Comparison of ENCODE assay signal across 8 cellular contexts in genomic region chr3:18111702-18112311, GRCh38.
DNase-seq lines count a peak whose midpoint lies in the region; ATAC-seq and TF ChIP-seq lines count a peak whose summit lies in the region.

No MANE protein-coding gene starts in this region.

- no peaks in the 10 kb centered on the region for H3K27me3 Mint-ChIP-seq in T-helper 2 cell treated with Interferon-gamma antibody and Interleukin-4, amounts not matched to agents 5 μg/mL and 100 μg/mL, for 36 hours (ENCODE audit: low read depth)
- H3K27me3 Mint-ChIP-seq in nephron (ENCODE audit: low read depth), result no peaks in the 10 kb centered on the region

- H3K36me3 Mint-ChIP-seq in T-helper 2 cell treated with Interferon-gamma antibody and Interleukin-4, amounts not matched to agents 5 μg/mL and 100 μg/mL, for 36 hours (ENCODE audit: low read depth), result no peaks in the 10 kb centered on the region
- no peaks in the 10 kb centered on the region for H3K36me3 Mint-ChIP-seq in nephron (ENCODE audit: low read depth)

- intact Hi-C loops in vagina (cut with DNase I), result no loop called here

- DNase-seq in NCI-H2107 treated with DMSO at 0.1 percent for 48 hours (lab: John Stamatoyannopoulos, UW; ENCODE audit: unreplicated experiment), result peak; percentile 40
- no peak for DNase-seq in NCI-H2107 (lab: John Stamatoyannopoulos, UW)
- peak; percentile 22 for DNase-seq in GM20000 (ENCODE audit: low spot score)
- no peak for DNase-seq in T-helper 2 cell treated with Interferon-gamma antibody and Interleukin-4, amounts not matched to agents 5 μg/mL and 100 μg/mL, for 36 hours (ENCODE audit: low spot score)
- DNase-seq in vagina (ENCODE audit: extremely low spot score in 2 of 2), result no peak
- DNase-seq in SKM-1 treated with dmso at 0.1 percent for 144 hours (lab: John Stamatoyannopoulos, UW; ENCODE audit: unreplicated experiment), result no peak

- no peaks in the 10 kb centered on the region for H3K36me3 ChIP-seq in vagina

- no peaks in the 10 kb centered on the region for H3K9me3 ChIP-seq in vagina

- peaks cover 13% of the 10 kb centered on the region for H3K4me1 Mint-ChIP-seq in T-helper 2 cell treated with Interferon-gamma antibody and Interleukin-4, amounts not matched to agents 5 μg/mL and 100 μg/mL, for 36 hours (ENCODE audit: low read depth)
- peaks cover 13% of the 10 kb centered on the region for H3K4me1 Mint-ChIP-seq in nephron

- no peak for TF ChIP-seq POLR2A in vagina (IDR thresholded peaks at IDR 0.05)

- TF ChIP-seq CTCF in GM20000 (IDR thresholded peaks at IDR 0.05; ENCODE audit: extremely low read depth, missing control alignments) (no peak), nephron (IDR thresholded peaks at IDR 0.05; ENCODE audit: unreplicated experiment in 3 of 3) (no peak), vagina (IDR thresholded peaks at IDR 0.05) (no peak)

- peak overlapping the region; percentile 39 for H3K27ac Mint-ChIP-seq in T-helper 2 cell treated with Interferon-gamma antibody and Interleukin-4, amounts not matched to agents 5 μg/mL and 100 μg/mL, for 36 hours
- H3K27ac Mint-ChIP-seq in nephron, result peak overlapping the region in 2 of 3 experiments; percentile 34 to 37

- H3K27ac ChIP-seq in vagina, result no peak overlapping the region

- H3K27me3 ChIP-seq in vagina, result no peaks in the 10 kb centered on the region

- H3K4me1 ChIP-seq in vagina, result no peaks in the 10 kb centered on the region

- peak; percentile 86 for ATAC-seq in HG03442 (IDR thresholded peaks at IDR 0.05; ENCODE audit: unreplicated experiment)

- H3K4me3 ChIP-seq in vagina, result no peak overlapping the region

- peak overlapping the region; percentile 78 for H3K4me3 Mint-ChIP-seq in T-helper 2 cell treated with Interferon-gamma antibody and Interleukin-4, amounts not matched to agents 5 μg/mL and 100 μg/mL, for 36 hours
- H3K4me3 Mint-ChIP-seq in nephron, result peak overlapping the region in 1 of 3 experiments; percentile 50

- no peaks in the 10 kb centered on the region for H3K9me3 Mint-ChIP-seq in T-helper 2 cell treated with Interferon-gamma antibody and Interleukin-4, amounts not matched to agents 5 μg/mL and 100 μg/mL, for 36 hours
- H3K9me3 Mint-ChIP-seq in nephron, result peaks cover 3% of the 10 kb centered on the region

Comparison
In these comparisons a context has a peak if more than half of its experiments do, and no peak if none do; other contexts are left out.
1. DNase-seq: peak in NCI-H2107 treated with DMSO at 0.1 percent for 48 hours (single experiment) and GM20000 (single experiment); none in NCI-H2107 (single experiment), T-helper 2 cell treated with Interferon-gamma antibody and Interleukin-4, amounts not matched to agents 5 μg/mL and 100 μg/mL, for 36 hours (single experiment), vagina (0 of 2) and SKM-1 treated with dmso at 0.1 percent for 144 hours (single experiment).